1 cellular context compared by ENCODE assay signal in genomic region chr9:7976856-7977255, GRCh38.
TF ChIP-seq lines count a peak whose summit lies in the region.

No MANE protein-coding gene starts in this region.

TF ChIP-seq in GM23338, 12 proteins besides CTCF, POLR2A, EP300 and RAD21 (continued from another document):
- no peak for TF ChIP-seq REST (IDR thresholded peaks at IDR 0.05; ENCODE audit: unreplicated experiment)
